In the genomic region with DNA sequence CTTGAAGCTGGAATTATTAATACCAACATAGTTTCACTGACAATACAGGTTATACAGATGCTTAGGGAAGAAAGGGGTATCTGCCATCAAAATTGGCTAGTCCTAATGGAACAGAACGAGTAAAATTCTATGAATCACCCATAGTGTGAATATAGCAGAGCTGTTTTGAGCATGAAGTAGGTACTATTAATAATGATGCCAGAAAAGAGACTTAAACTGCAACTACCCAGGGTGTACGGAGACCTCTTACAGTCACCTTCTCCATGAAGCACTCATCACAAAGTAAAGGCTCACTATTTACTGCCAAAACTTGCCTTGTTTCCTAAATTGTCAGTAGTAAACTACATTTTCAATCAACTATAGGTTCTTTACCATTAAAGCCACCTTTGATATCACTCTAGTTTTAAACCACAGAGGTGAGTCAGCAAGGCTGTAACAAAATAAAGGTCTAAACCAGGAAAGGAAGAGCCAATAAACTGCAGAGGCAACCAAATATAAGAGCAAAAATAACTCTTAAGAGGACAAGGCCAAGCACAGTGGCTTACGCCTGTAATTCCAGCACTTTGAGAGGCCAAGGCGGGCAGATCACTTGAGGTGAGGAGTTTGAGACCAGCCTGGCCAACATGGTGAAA, we compare ENCODE assay signal across 17 cellular contexts.
A peak's percentile ranks its signal among the peaks of the same experiment; 100 is the strongest.
DNase-seq lines count a peak whose midpoint lies in the region; ATAC-seq, FAIRE-seq and TF ChIP-seq lines count a peak whose summit lies in the region.
"Had no signal": no experiment of that assay in that cellular context is flagged by ENCODE, and none has a peak within 500 bp of the region (broad histone marks: within the 10 kb centered on the region; RNA-seq: fewer than 3 reads in every experiment).

No MANE protein-coding gene starts in this region.

- peaks cover 5% of the 10 kb centered on the region for H3K9me3 ChIP-seq in CD4-positive, alpha-beta T cell (ENCODE audit: control insufficient read depth, low read length)
- H3K9me3 ChIP-seq: body of pancreas, uterus had no signal

- CTCF ChIA-PET in CD4-positive, alpha-beta T cell (lab: Charles Lee), result no interaction called here

- peak overlapping the region; percentile 48 for H3K4me3 Mint-ChIP-seq in CD4-positive, alpha-beta T cell
- peak overlapping the region; percentile 21 for H3K4me3 Mint-ChIP-seq in T-helper 2 cell treated with Interferon-gamma antibody and Interleukin-4, amounts not matched to agents 5 μg/mL and 100 μg/mL, for 36 hours
- H3K4me3 Mint-ChIP-seq: activated B cell treated with CpG ODN at 0.5 μM for 24 hours had no signal

- TF ChIP-seq CTCF in CD4-positive, alpha-beta T cell (IDR thresholded peaks at IDR 0.05), result no peak

- H3K27me3 Mint-ChIP-seq in CD4-positive, alpha-beta T cell, result no peaks in the 10 kb centered on the region
- no peaks in the 10 kb centered on the region for H3K27me3 Mint-ChIP-seq in T-helper 2 cell treated with Interferon-gamma antibody and Interleukin-4, amounts not matched to agents 5 μg/mL and 100 μg/mL, for 36 hours (ENCODE audit: low read depth)
- H3K27me3 Mint-ChIP-seq: activated B cell treated with CpG ODN at 0.5 μM for 24 hours had no signal

- H3K27ac Mint-ChIP-seq in CD4-positive, alpha-beta T cell, result peak overlapping the region; percentile 34
- H3K27ac Mint-ChIP-seq in T-helper 2 cell treated with Interferon-gamma antibody and Interleukin-4, amounts not matched to agents 5 μg/mL and 100 μg/mL, for 36 hours, result peak overlapping the region; percentile 7
- H3K27ac Mint-ChIP-seq: activated B cell treated with CpG ODN at 0.5 μM for 24 hours had no signal

- H3K36me3 Mint-ChIP-seq in CD4-positive, alpha-beta T cell (ENCODE audit: low read depth), result peaks cover 43% of the 10 kb centered on the region
- peaks cover 14% of the 10 kb centered on the region for H3K36me3 Mint-ChIP-seq in T-helper 2 cell treated with Interferon-gamma antibody and Interleukin-4, amounts not matched to agents 5 μg/mL and 100 μg/mL, for 36 hours (ENCODE audit: low read depth)

- H3K27ac ChIP-seq in CD4-positive, alpha-beta T cell (ENCODE audit: low read depth, low read length), result no peak overlapping the region
- H3K27ac ChIP-seq: body of pancreas, uterus had no signal

- ATAC-seq in CD4-positive, alpha-beta T cell (ENCODE audit: poor library complexity), result peak; percentile 21
- ATAC-seq in GM18867 (IDR thresholded peaks at IDR 0.05; ENCODE audit: unreplicated experiment) (no peak), HG03439 (IDR thresholded peaks at IDR 0.05; ENCODE audit: unreplicated experiment) (no peak), HG02623 (IDR thresholded peaks at IDR 0.05; ENCODE audit: unreplicated experiment) (no peak)
- ATAC-seq: body of pancreas had no signal

- POLR2A ChIA-PET in CD4-positive, alpha-beta T cell (lab: Charles Lee), result no interaction called here

- no peak for DNase-seq in CD4-positive, alpha-beta T cell
- DNase-seq in H54 (ENCODE audit: insufficient read length, low spot score) (peak; percentile 2), iris pigment epithelial cell (ENCODE audit: low read depth) (peak; percentile 29), NCI-H2081 treated with DMSO at 0.1 percent for 48 hours (lab: John Stamatoyannopoulos, UW) (no peak)
- no peak for DNase-seq in T-helper 2 cell treated with Interferon-gamma antibody and Interleukin-4, amounts not matched to agents 5 μg/mL and 100 μg/mL, for 36 hours (ENCODE audit: low spot score)
- DNase-seq: activated B cell treated with CpG ODN at 0.5 μM for 24 hours; body of pancreas; effector CD8-positive, alpha-beta T cell; glutamatergic neuron; kidney; NCI-H1105 treated with DMSO at 0.1 percent for 48 hours; NCI-H2227 treated with DMSO at 0.1 percent for 48 hours; stimulated activated CD4-positive, alpha-beta T cell treated with anti-CD3 and anti-CD28 coated beads, Interleukin-2, amount 100 ng/mL, for 24 hours; uterus had no signal

- no peaks in the 10 kb centered on the region for H3K27me3 ChIP-seq in CD4-positive, alpha-beta T cell (ENCODE audit: control insufficient read depth, insufficient read depth, low read length)
- H3K27me3 ChIP-seq: body of pancreas, uterus had no signal

- peaks cover 2% of the 10 kb centered on the region for H3K9me3 Mint-ChIP-seq in CD4-positive, alpha-beta T cell
- H3K9me3 Mint-ChIP-seq in T-helper 2 cell treated with Interferon-gamma antibody and Interleukin-4, amounts not matched to agents 5 μg/mL and 100 μg/mL, for 36 hours, result peaks cover 7% of the 10 kb centered on the region
- H3K9me3 Mint-ChIP-seq: activated B cell treated with CpG ODN at 0.5 μM for 24 hours had no signal

- H3K4me1 Mint-ChIP-seq in CD4-positive, alpha-beta T cell (ENCODE audit: low read depth), result peaks cover 65% of the 10 kb centered on the region
- peaks cover 34% of the 10 kb centered on the region for H3K4me1 Mint-ChIP-seq in T-helper 2 cell treated with Interferon-gamma antibody and Interleukin-4, amounts not matched to agents 5 μg/mL and 100 μg/mL, for 36 hours (ENCODE audit: low read depth)

- no peak for TF ChIP-seq POLR2A in H54 (IDR thresholded peaks at IDR 0.05; ENCODE audit: low read depth, low read length)

- FAIRE-seq in H54 (lab: Jason Lieb, UNC), result no peak

- intact Hi-C loops in CD4-positive, alpha-beta T cell (cut with DNase I, micrococcal nuclease), result no loop called here

Comparison
In these comparisons a context has a peak if more than half of its experiments do, and no peak if none do; other contexts are left out.
1. DNase-seq: peak in H54 (single experiment) and iris pigment epithelial cell (single experiment); none in CD4-positive, alpha-beta T cell (0 of 10), T-helper 2 cell treated with Interferon-gamma antibody and Interleukin-4, amounts not matched to agents 5 μg/mL and 100 μg/mL, for 36 hours (single experiment) and NCI-H2081 treated with DMSO at 0.1 percent for 48 hours (single experiment).